ENCODE assay signal across 8 cellular contexts in the genomic region with DNA sequence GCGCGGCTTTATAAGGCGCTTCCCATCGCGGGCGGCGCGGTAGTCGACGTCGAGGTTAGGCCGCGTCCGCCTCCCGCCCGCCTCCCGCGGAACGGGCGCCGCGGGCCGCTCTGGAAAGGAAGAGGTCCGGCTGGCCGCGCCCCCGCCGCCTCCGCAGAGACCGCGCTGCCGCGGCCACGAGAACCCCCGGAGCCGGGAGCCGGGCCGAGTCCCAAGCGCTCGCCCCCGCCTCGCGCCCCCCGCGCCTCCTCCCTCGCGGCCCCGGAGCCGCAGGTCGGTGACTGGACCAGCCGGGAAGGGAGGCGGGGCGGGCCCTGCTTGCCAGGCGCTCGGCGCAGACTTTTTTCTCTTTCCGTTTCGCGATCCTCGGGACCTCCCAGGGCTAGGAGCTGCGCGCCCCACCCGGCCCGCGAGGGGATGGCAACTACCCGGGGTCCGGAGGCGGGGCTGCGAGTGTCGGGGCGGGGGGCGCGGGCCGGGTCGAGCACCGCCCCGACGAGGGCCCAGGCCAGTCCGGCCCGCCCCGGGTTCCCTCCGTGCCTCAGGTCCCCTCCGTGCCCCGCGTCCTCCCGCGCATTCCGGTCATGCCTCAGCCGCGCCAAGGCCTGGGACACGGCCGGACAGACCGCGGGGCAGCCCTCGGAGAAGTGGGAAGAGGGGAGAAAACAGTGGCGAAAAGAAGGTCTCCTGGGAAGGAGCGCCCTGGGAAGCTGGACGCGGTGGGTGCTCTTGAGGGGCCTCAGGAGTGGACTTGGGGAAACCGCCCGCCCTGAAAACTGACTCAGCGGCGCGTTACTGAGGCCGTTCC. TPM values are rescaled to one million over a fixed set of nuclear protein-coding genes. Genes with fewer than 3 reads are reported as not detected.
DNase-seq lines count a peak whose midpoint lies in the region; ATAC-seq and TF ChIP-seq lines count a peak whose summit lies in the region.

No MANE protein-coding gene starts in this region.

- H3K4me3 ChIP-seq in GM12864 (ENCODE audit: low read depth, low read length): peak overlapping the region; percentile 54

- peak; percentile 66 for ATAC-seq in left lobe of liver

- peak; percentile 44 for TF ChIP-seq CTCF in GM12864 (IDR thresholded peaks at IDR 0.05; ENCODE audit: low read depth, low read length, missing control alignments)

- no peak for DNase-seq in GM12864 (ENCODE audit: low read depth)
- DNase-seq in HCEC 1CT: peak; percentile 91
- peak; percentile 38 for DNase-seq in NCI-H1105 treated with DMSO at 0.1 percent for 48 hours (lab: John Stamatoyannopoulos, UW)
- peak; percentile 53 for DNase-seq in activated CD4-positive, alpha-beta T cell treated with anti-CD3 and anti-CD28 coated beads, Interleukin-2, amount 50 U/mL, for 1 hour
- peak; percentile 88 for DNase-seq in dedifferentiated amniotic fluid mesenchymal stem cell (ENCODE audit: extremely low spot score)
- peak; percentile 91 for DNase-seq in left lobe of liver (ENCODE audit: low spot score)
- DNase-seq in stimulated activated CD4-positive, alpha-beta T cell treated with anti-CD3 and anti-CD28 coated beads, Interleukin-1b, Interleukin-23, amount 100 ng/mL, for 48 hours: peak; percentile 66
- no peak for DNase-seq in middle frontal gyrus (ENCODE audit: extremely low spot score, low spot score)

RNA-seq across cellular contexts. Expression of a gene that starts 0.4 kb away (rescaled TPM):
- 55.8 TPM for total RNA-seq in left lobe of liver

Comparison
In these comparisons a context has a peak if more than half of its experiments do, and no peak if none do; other contexts are left out.
1. DNase-seq: peak in HCEC 1CT (single experiment), NCI-H1105 treated with DMSO at 0.1 percent for 48 hours (single experiment), activated CD4-positive, alpha-beta T cell treated with anti-CD3 and anti-CD28 coated beads, Interleukin-2, amount 50 U/mL, for 1 hour (single experiment), dedifferentiated amniotic fluid mesenchymal stem cell (single experiment), left lobe of liver (single experiment) and stimulated activated CD4-positive, alpha-beta T cell treated with anti-CD3 and anti-CD28 coated beads, Interleukin-1b, Interleukin-23, amount 100 ng/mL, for 48 hours (single experiment); none in GM12864 (single experiment) and middle frontal gyrus (single experiment).